32 cellular contexts compared by ENCODE assay signal in the genomic region with DNA sequence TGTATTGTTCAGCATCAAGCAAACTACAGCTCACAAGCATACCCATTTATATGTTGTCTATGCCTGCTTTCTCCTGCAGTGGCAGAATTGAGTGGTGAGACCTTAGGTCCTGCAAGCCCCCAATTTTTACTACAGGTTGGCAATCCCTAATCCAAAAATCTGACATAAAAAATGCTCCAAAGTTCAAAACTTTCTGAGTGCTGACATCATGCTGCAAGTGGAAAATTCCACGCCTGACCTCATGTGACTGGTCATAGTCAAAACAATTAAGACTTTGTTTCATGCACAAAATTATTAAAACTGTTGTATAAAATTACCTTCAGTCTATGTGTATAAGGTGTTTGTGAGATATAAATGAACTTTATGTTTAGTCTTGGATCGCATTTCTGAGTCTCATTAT.
"Had no signal": no experiment of that assay in that cellular context is flagged by ENCODE, and none has a peak within 500 bp of the region (broad histone marks: within the 10 kb centered on the region; RNA-seq: fewer than 3 reads in every experiment).

No MANE protein-coding gene starts in this region.

- H3K27ac Mint-ChIP-seq: activated CD4-positive, alpha-beta T cell treated with anti-CD3 and anti-CD28 coated beads, Interleukin-2, amount 10 ng/mL, durations not matched to agents 24 days and 14 days; activated CD8-positive, alpha-beta T cell treated with anti-CD3 and anti-CD28 coated beads for 36 hours; activated naive CD4-positive, alpha-beta T cell treated with anti-CD3 and anti-CD28 coated beads, Interleukin-2, amount 50 U/mL, for 24 hours; activated naive CD8-positive, alpha-beta T cell treated with anti-CD3 and anti-CD28 coated beads, Interleukin-2, amount 50 U/mL, for 24 hours; activated T-helper 2 cell treated with anti-CD3 and anti-CD28 coated beads, Interferon-gamma antibody, Interleukin-2, Interleukin-4, amounts not matched to agents 10 μg/mL and 5 μg/mL and 100 μg/mL, durations not matched to agents 14 hours and 24 hours and 36 hours; brain; T-helper 1 cell treated with Interleukin-12 subunit alpha and Interleukin-12 subunit beta and Interleukin-4 antibody, amounts not matched to agents 30 μg/mL and 1 μg/mL, for 36 hours; T-helper 2 cell treated with Interferon-gamma antibody and Interleukin-4, amounts not matched to agents 5 μg/mL and 100 μg/mL, for 36 hours had no signal

- H3K9ac ChIP-seq: KMS-11 had no signal

- H3K4me3 Mint-ChIP-seq: activated CD4-positive, alpha-beta T cell treated with anti-CD3 and anti-CD28 coated beads, Interleukin-2, amount 10 ng/mL, durations not matched to agents 24 days and 14 days; activated CD8-positive, alpha-beta T cell treated with anti-CD3 and anti-CD28 coated beads for 36 hours; activated naive CD4-positive, alpha-beta T cell treated with anti-CD3 and anti-CD28 coated beads, Interleukin-2, amount 50 U/mL, for 24 hours; activated naive CD8-positive, alpha-beta T cell treated with anti-CD3 and anti-CD28 coated beads, Interleukin-2, amount 50 U/mL, for 24 hours; brain; T-helper 1 cell treated with Interleukin-12 subunit alpha and Interleukin-12 subunit beta and Interleukin-4 antibody, amounts not matched to agents 30 μg/mL and 1 μg/mL, for 36 hours; T-helper 2 cell treated with Interferon-gamma antibody and Interleukin-4, amounts not matched to agents 5 μg/mL and 100 μg/mL, for 36 hours had no signal

- H3K9me3 Mint-ChIP-seq: activated CD4-positive, alpha-beta T cell treated with anti-CD3 and anti-CD28 coated beads, Interleukin-2, amount 10 ng/mL, durations not matched to agents 24 days and 14 days; activated CD8-positive, alpha-beta T cell treated with anti-CD3 and anti-CD28 coated beads for 36 hours; activated naive CD4-positive, alpha-beta T cell treated with anti-CD3 and anti-CD28 coated beads, Interleukin-2, amount 50 U/mL, for 24 hours; activated naive CD8-positive, alpha-beta T cell treated with anti-CD3 and anti-CD28 coated beads, Interleukin-2, amount 50 U/mL, for 24 hours; activated T-helper 2 cell treated with anti-CD3 and anti-CD28 coated beads, Interferon-gamma antibody, Interleukin-2, Interleukin-4, amounts not matched to agents 10 μg/mL and 5 μg/mL and 100 μg/mL, durations not matched to agents 14 hours and 24 hours and 36 hours; brain; T-helper 1 cell treated with Interleukin-12 subunit alpha and Interleukin-12 subunit beta and Interleukin-4 antibody, amounts not matched to agents 30 μg/mL and 1 μg/mL, for 36 hours; T-helper 2 cell treated with Interferon-gamma antibody and Interleukin-4, amounts not matched to agents 5 μg/mL and 100 μg/mL, for 36 hours had no signal

- H3K4me3 ChIP-seq: PC-9 had no signal

- H3K4me2 ChIP-seq: KMS-11, PC-9 had no signal

- H3K4me1 Mint-ChIP-seq: activated naive CD8-positive, alpha-beta T cell treated with anti-CD3 and anti-CD28 coated beads, Interleukin-2, amount 50 U/mL, for 24 hours had no signal

- DNase-seq: activated CD4-positive, alpha-beta T cell treated with anti-CD3 and anti-CD28 coated beads, Interleukin-2, amount 10 ng/mL, durations not matched to agents 24 days and 14 days; activated CD4-positive, alpha-beta T cell treated with anti-CD3 and anti-CD28 coated beads, Interleukin-2, amount 50 U/mL, for 4 hours; activated CD8-positive, alpha-beta T cell treated with anti-CD3 and anti-CD28 coated beads for 36 hours; activated gamma-delta T cell; activated naive CD4-positive, alpha-beta T cell treated with Interleukin-2 at 50 U/mL for 16 hours; activated naive CD8-positive, alpha-beta T cell treated with anti-CD3 and anti-CD28 coated beads, Interleukin-2, amount 50 U/mL, for 24 hours; activated T-cell treated with anti-CD3 and anti-CD28 coated beads, Interleukin-2, amount 50 U/mL, for 1 hour; anterior cingulate cortex; central memory CD4-positive, alpha-beta T cell; MM.1S; MV-4-11; NCI-H1092; NCI-H1417; NCI-H146; NCI-H187; NCI-H2029 treated with DMSO at 0.1 percent for 48 hours; NCI-H2107; NCI-H2171; NCI-H510A; NCI-H526; NCI-H748 treated with DMSO at 0.1 percent for 48 hours; NK-92 treated with Interleukin-12 subunit alpha and Interleukin-12 subunit beta, amount 100 ng/mL, for 24 hours; PC-9; SIG-M5 had no signal

- H3K27me3 Mint-ChIP-seq: activated CD4-positive, alpha-beta T cell treated with anti-CD3 and anti-CD28 coated beads, Interleukin-2, amount 10 ng/mL, durations not matched to agents 24 days and 14 days; activated CD8-positive, alpha-beta T cell treated with anti-CD3 and anti-CD28 coated beads for 36 hours; activated naive CD4-positive, alpha-beta T cell treated with anti-CD3 and anti-CD28 coated beads, Interleukin-2, amount 50 U/mL, for 24 hours; activated naive CD8-positive, alpha-beta T cell treated with anti-CD3 and anti-CD28 coated beads, Interleukin-2, amount 50 U/mL, for 24 hours; brain had no signal

- H3K27ac ChIP-seq: KMS-11, PC-9, RWPE1 had no signal

- H2AFZ ChIP-seq: PC-9 had no signal

- ATAC-seq: activated CD8-positive, alpha-beta T cell treated with anti-CD3 and anti-CD28 coated beads for 36 hours; activated naive CD8-positive, alpha-beta T cell treated with anti-CD3 and anti-CD28 coated beads, Interleukin-2, amount 50 U/mL, for 24 hours; Right ventricle myocardium inferior had no signal
